Comparison of ENCODE assay signal across 1 cellular context in the genomic region with DNA sequence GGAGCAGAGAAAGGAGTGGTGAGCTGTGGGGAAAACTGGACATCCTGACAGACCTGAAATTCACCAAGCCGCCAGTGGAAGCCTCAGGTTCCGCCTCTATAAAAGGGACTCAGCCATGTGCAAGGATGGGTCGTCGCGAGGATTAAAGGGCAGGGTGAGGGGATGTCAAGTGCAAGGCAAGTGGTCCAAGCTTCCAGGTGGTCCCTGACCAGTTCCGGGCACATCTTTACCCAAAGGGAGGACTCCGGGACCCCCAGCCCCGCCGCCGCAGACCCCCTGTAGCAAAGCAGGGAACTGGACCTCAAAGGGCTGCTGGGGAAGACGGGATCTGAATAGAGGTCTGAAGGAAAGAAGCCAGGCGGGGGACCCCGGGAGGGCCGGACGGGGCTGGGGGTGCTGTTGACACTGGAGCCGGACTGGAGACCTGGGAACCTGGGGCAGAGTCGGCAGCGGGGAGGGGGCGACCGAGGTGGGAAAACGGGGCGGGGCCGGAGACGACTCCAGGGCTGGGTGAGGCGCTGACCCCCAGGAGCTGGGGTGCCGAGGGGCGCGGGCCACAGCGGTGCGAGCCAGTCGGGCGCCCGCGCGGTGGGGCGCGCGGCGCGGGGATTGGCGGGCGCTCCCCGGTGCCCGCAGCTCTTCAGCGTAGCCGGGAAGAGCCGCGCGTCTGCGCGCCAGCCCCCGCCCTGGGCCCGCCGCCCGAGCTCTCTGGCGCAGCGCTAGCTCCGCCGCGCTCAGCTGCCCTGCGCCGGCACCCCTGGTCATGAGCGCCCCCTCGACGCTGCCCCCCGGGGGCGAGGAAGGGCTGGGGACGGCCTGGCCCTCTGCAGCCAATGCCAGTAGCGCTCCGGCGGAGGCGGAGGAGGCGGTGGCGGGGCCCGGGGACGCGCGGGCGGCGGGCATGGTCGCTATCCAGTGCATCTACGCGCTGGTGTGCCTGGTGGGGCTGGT.
TF ChIP-seq lines count a peak whose summit lies in the region.

TSS of gene SSTR4 (plus strand) at position 592 of the 951 bp plus-strand sequence. CDS start at position 764, 172 bp downstream.

TF ChIP-seq in GM23338, 12 proteins besides CTCF, POLR2A, EP300 and RAD21 (continued from another document):
- TF ChIP-seq, protein P1, sequence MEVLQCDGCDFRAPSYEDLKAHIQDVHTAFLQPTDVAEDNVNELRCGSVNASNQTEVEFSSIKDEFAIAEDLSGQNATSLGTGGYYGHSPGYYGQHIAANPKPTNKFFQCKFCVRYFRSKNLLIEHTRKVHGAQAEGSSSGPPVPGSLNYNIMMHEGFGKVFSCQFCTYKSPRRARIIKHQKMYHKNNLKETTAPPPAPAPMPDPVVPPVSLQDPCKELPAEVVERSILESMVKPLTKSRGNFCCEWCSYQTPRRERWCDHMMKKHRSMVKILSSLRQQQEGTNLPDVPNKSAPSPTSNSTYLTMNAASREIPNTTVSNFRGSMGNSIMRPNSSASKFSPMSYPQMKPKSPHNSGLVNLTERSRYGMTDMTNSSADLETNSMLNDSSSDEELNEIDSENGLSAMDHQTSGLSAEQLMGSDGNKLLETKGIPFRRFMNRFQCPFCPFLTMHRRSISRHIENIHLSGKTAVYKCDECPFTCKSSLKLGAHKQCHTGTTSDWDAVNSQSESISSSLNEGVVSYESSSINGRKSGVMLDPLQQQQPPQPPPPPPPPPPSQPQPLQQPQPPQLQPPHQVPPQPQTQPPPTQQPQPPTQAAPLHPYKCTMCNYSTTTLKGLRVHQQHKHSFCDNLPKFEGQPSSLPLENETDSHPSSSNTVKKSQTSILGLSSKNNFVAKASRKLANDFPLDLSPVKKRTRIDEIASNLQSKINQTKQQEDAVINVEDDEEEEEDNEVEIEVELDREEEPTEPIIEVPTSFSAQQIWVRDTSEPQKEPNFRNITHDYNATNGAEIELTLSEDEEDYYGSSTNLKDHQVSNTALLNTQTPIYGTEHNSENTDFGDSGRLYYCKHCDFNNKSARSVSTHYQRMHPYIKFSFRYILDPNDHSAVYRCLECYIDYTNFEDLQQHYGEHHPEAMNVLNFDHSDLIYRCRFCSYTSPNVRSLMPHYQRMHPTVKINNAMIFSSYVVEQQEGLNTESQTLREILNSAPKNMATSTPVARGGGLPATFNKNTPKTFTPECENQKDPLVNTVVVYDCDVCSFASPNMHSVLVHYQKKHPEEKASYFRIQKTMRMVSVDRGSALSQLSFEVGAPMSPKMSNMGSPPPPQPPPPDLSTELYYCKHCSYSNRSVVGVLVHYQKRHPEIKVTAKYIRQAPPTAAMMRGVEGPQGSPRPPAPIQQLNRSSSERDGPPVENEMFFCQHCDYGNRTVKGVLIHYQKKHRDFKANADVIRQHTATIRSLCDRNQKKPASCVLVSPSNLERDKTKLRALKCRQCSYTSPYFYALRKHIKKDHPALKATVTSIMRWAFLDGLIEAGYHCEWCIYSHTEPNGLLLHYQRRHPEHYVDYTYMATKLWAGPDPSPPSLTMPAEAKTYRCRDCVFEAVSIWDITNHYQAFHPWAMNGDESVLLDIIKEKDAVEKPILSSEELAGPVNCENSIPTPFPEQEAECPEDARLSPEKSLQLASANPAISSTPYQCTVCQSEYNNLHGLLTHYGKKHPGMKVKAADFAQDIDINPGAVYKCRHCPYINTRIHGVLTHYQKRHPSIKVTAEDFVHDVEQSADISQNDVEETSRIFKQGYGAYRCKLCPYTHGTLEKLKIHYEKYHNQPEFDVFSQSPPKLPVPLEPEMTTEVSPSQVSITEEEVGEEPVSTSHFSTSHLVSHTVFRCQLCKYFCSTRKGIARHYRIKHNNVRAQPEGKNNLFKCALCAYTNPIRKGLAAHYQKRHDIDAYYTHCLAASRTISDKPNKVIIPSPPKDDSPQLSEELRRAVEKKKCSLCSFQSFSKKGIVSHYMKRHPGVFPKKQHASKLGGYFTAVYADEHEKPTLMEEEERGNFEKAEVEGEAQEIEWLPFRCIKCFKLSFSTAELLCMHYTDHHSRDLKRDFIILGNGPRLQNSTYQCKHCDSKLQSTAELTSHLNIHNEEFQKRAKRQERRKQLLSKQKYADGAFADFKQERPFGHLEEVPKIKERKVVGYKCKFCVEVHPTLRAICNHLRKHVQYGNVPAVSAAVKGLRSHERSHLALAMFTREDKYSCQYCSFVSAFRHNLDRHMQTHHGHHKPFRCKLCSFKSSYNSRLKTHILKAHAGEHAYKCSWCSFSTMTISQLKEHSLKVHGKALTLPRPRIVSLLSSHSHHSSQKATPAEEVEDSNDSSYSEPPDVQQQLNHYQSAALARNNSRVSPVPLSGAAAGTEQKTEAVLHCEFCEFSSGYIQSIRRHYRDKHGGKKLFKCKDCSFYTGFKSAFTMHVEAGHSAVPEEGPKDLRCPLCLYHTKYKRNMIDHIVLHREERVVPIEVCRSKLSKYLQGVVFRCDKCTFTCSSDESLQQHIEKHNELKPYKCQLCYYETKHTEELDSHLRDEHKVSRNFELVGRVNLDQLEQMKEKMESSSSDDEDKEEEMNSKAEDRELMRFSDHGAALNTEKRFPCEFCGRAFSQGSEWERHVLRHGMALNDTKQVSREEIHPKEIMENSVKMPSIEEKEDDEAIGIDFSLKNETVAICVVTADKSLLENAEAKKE (CRISPR knock-in tag; IDR thresholded peaks at IDR 0.05) = no peak
- TF ChIP-seq NANOG (IDR thresholded peaks at IDR 0.05; ENCODE audit: borderline replicate concordance) (no peak), EZH2phosphoT487 (IDR thresholded peaks at IDR 0.05; ENCODE audit: unreplicated experiment) (no peak), CREB1 (CRISPR knock-in tag; IDR thresholded peaks at IDR 0.05; ENCODE audit: low read depth) (no peak), ETS1 (IDR thresholded peaks at IDR 0.05) (no peak), ZNF331 (CRISPR knock-in tag; IDR thresholded peaks at IDR 0.05; ENCODE audit: low read depth) (no peak), EZH2 (IDR thresholded peaks at IDR 0.05; ENCODE audit: low read depth, unreplicated experiment) (no peak), JUNB (IDR thresholded peaks at IDR 0.05; ENCODE audit: unreplicated experiment) (no peak), REST (IDR thresholded peaks at IDR 0.05; ENCODE audit: unreplicated experiment) (no peak), STAT1 (IDR thresholded peaks at IDR 0.05; ENCODE audit: unreplicated experiment) (no peak)
